ENCODE assay signal across 2 cellular contexts in genomic region chr4:110852793-110853192, GRCh38.
TF ChIP-seq lines count a peak whose summit lies in the region.

No MANE protein-coding gene starts in this region.

TF ChIP-seq in HEK293, 187 proteins besides CTCF, POLR2A, EP300 and RAD21 (continued from another document):
- TF ChIP-seq ZNF214 (tag by site-specific recombination; IDR thresholded peaks at IDR 0.05; ENCODE audit: borderline replicate concordance) (no peak), FEZF1 (tag by site-specific recombination; IDR thresholded peaks at IDR 0.05) (peak; percentile 66), ZNF747 (tag by site-specific recombination; IDR thresholded peaks at IDR 0.05) (no peak), ZNF843 (tag by site-specific recombination; IDR thresholded peaks at IDR 0.05) (peak; percentile 51; the same call in 1 of the 2 replicates), PRDM6 (tag by site-specific recombination; IDR thresholded peaks at IDR 0.05) (peak; percentile 87)

TF ChIP-seq in IMR-90, 13 proteins besides CTCF, POLR2A, EP300 and RAD21 (continued from another document):
- TF ChIP-seq ELK1 (IDR thresholded peaks at IDR 0.05; ENCODE audit: borderline replicate concordance, low read depth, low read length) = no peak
- no peak for TF ChIP-seq CEBPB (IDR thresholded peaks at IDR 0.05; ENCODE audit: low read depth, low read length)
- TF ChIP-seq FOS (IDR thresholded peaks at IDR 0.05; ENCODE audit: low read depth, low read length) = no peak
- TF ChIP-seq SMC3 (IDR thresholded peaks at IDR 0.05; ENCODE audit: low read depth, low read length) = no peak
- TF ChIP-seq RCOR1 (IDR thresholded peaks at IDR 0.05; ENCODE audit: insufficient replicate concordance, low read length) = no peak
- no peak for TF ChIP-seq USF2 (IDR thresholded peaks at IDR 0.05; ENCODE audit: low read depth, low read length)
- TF ChIP-seq BHLHE40 (IDR thresholded peaks at IDR 0.05; ENCODE audit: low read depth, low read length) = no peak
- TF ChIP-seq NFE2L2 (IDR thresholded peaks at IDR 0.05; ENCODE audit: low read depth, low read length) = no peak
- no peak for TF ChIP-seq CHD1 (IDR thresholded peaks at IDR 0.05; ENCODE audit: low read depth, low read length)
- TF ChIP-seq MAZ (IDR thresholded peaks at IDR 0.05; ENCODE audit: borderline replicate concordance, low read depth, low read length) = no peak
